In genomic region chr4:128653514-128654420, GRCh38 we compare ENCODE assay signal across 9 cellular contexts.
A peak's percentile ranks its signal among the peaks of the same experiment; 100 is the strongest.
DNase-seq lines count a peak whose midpoint lies in the region; ATAC-seq, FAIRE-seq and TF ChIP-seq lines count a peak whose summit lies in the region.
"Had no signal": no experiment of that assay in that cellular context is flagged by ENCODE, and none has a peak within 500 bp of the region (broad histone marks: within the 10 kb centered on the region; RNA-seq: fewer than 3 reads in every experiment).

No MANE protein-coding gene starts in this region.

- H3K4me1 ChIP-seq in IMR-90 (ENCODE audit: control insufficient read depth, insufficient read depth, low read length) (peaks cover 7% of the 10 kb centered on the region), K562 (replicated peaks in 1 of 2; ENCODE audit: control insufficient read depth in 2 of 2, insufficient read depth in 2 of 2, low read length in 2 of 2) (peaks cover 0 to 9% of the 10 kb centered on the region in 2 experiments; a peak in 3 of 5 replicates), skeletal muscle tissue (ENCODE audit: control insufficient read depth in 3 of 3, insufficient read depth in 3 of 3, low read length in 3 of 3) (peaks cover 3 to 16% (median 15%) of the 10 kb centered on the region in 3 donors)

- no peak overlapping the region for H4K5ac ChIP-seq in IMR-90 (ENCODE audit: low read depth, low read length)

- TF ChIP-seq EP300 in K562 (IDR thresholded peaks at IDR 0.05; ENCODE audit: low read length): no peak

- H3K14ac ChIP-seq in IMR-90 (replicated peaks; ENCODE audit: low read depth, low read length): no peak overlapping the region

- H3K9me1 ChIP-seq in IMR-90 (ENCODE audit: insufficient read depth, low read length) (0 out of 2 replicates have a peak, but pooled peaks cover 6% of the 10 kb centered on the region), K562 (ENCODE audit: control insufficient read depth, insufficient read depth, low read length) (no peaks in the 10 kb centered on the region)

- no peaks in the 10 kb centered on the region for H3K36me3 ChIP-seq in IMR-90 (ENCODE audit: control insufficient read depth, insufficient read depth, low read length)
- H3K36me3 ChIP-seq in K562 (ENCODE audit: control insufficient read depth, insufficient read depth, low read length): no peaks in the 10 kb centered on the region
- H3K36me3 ChIP-seq in skeletal muscle tissue (ENCODE audit: control insufficient read depth in 3 of 3, insufficient read depth in 3 of 3, low read length in 3 of 3): no peaks in the 10 kb centered on the region

- DNase-seq in IMR-90 (peak; percentile 70), K562 (ENCODE audit: extremely low read depth in 1 of 4, low spot score in 3 of 4) (no peak), iris pigment epithelial cell (ENCODE audit: low read depth) (peak; percentile 61), SW480 (ENCODE audit: low spot score) (no peak)
- DNase-seq in activated CD4-positive, alpha-beta T cell treated with anti-CD3 and anti-CD28 coated beads, Interleukin-2, amount 50 U/mL, for 48 hours: no peak
- DNase-seq: activated naive CD4-positive, alpha-beta T cell treated with anti-CD3 and anti-CD28 coated beads for 36 hours had no signal

- POLR2A ChIA-PET in IMR-90 (lab: Charles Lee; ENCODE audit: unreplicated experiment): no interaction called here
- POLR2A ChIA-PET in K562 (lab: Yijun Ruan, JAX): no interaction called here

- no peak for TF ChIP-seq CTCF in IMR-90 (conservative IDR thresholded peaks at IDR 0.05; ENCODE audit: low read depth, low read length)
- TF ChIP-seq CTCF in K562 (IDR thresholded peaks at IDR 0.05 in 2 of 3, conservative IDR thresholded peaks at IDR 0.05 in 1 of 3; ENCODE audit: insufficient read depth in 2 of 3, low read depth in 1 of 3, low read length in 3 of 3): no peak

- no peak for TF ChIP-seq POLR2A in IMR-90 (IDR thresholded peaks at IDR 0.05; ENCODE audit: low read depth, low read length)
- no peak for TF ChIP-seq POLR2A in K562 (conservative IDR thresholded peaks at IDR 0.05)

- H2AK5ac ChIP-seq in IMR-90 (ENCODE audit: low read depth, low read length): no peak overlapping the region

- no peaks in the 10 kb centered on the region for H4K20me1 ChIP-seq in IMR-90 (ENCODE audit: insufficient read depth, low read length)
- no peaks in the 10 kb centered on the region for H4K20me1 ChIP-seq in K562 (replicated peaks; ENCODE audit: control insufficient read depth, insufficient read depth, low read length)

- BruUV-seq in IMR-90 (replicated peaks; lab: Mats Ljungman, UMichigan): no TSS peak
- no TSS peak for BruUV-seq in K562 (replicated peaks; lab: Mats Ljungman, UMichigan)

- H3K9ac ChIP-seq in IMR-90 (ENCODE audit: low read depth, low read length) (no peak overlapping the region), K562 (ENCODE audit: insufficient read depth in 1 of 2, low read depth in 2 of 2, low read length in 2 of 2) (no peak overlapping the region), skeletal muscle tissue (ENCODE audit: low read depth in 1 of 3, low read length in 3 of 3) (no peak overlapping the region)

- CTCF ChIA-PET in IMR-90 (lab: Yijun Ruan, JAX) (interaction anchor here (1.0 kb wide), 1 partner anchor 79 kb away, joined by 3 read pairs; no protein-coding TSS in a partner anchor), K562 (lab: Yijun Ruan, JAX; ENCODE audit: low intra/inter-chr PET ratio) (no interaction called here)

- H3K79me2 ChIP-seq in K562 (ENCODE audit: control insufficient read depth, insufficient read depth, low read length): no peaks in the 10 kb centered on the region

- no peak overlapping the region for H4K8ac ChIP-seq in IMR-90 (ENCODE audit: low read depth in 2 of 2, low read length in 2 of 2)

- no peak overlapping the region for H2BK5ac ChIP-seq in IMR-90 (ENCODE audit: low read depth, low read length, poor library complexity, severe bottlenecking)

- no peak for TF ChIP-seq RAD21 in IMR-90 (IDR thresholded peaks at IDR 0.05; ENCODE audit: low read length)
- TF ChIP-seq RAD21 in K562 (CRISPR knock-in tag; conservative IDR thresholded peaks at IDR 0.05 in 1 of 2, IDR thresholded peaks at IDR 0.05 in 1 of 2): no peak

- no peak overlapping the region for H2BK20ac ChIP-seq in IMR-90 (ENCODE audit: low read depth, low read length)

- H3K9me3 ChIP-seq in IMR-90 (ENCODE audit: control insufficient read depth, insufficient read depth, low read length) (no peaks in the 10 kb centered on the region; the same call in 1 of the 2 replicates), K562 (replicated peaks; ENCODE audit: control insufficient read depth, insufficient read depth, low read depth, low read length) (no peaks in the 10 kb centered on the region), skeletal muscle tissue (ENCODE audit: control insufficient read depth in 3 of 3, low read length in 3 of 3) (no peaks in the 10 kb centered on the region)

- H3K27me3 ChIP-seq in IMR-90 (ENCODE audit: control insufficient read depth, insufficient read depth, low read length) (no peaks in the 10 kb centered on the region), K562 (ENCODE audit: control insufficient read depth in 2 of 2, insufficient read depth in 2 of 2, low read length in 2 of 2) (no peaks in the 10 kb centered on the region), skeletal muscle tissue (ENCODE audit: control insufficient read depth in 3 of 3, insufficient read depth in 3 of 3, low read length in 3 of 3) (no peaks in the 10 kb centered on the region)

- no peak overlapping the region for H2BK120ac ChIP-seq in IMR-90 (ENCODE audit: low read depth, low read length)

- dilution Hi-C loops in IMR-90 (cut with HindIII; ENCODE audit: low sequenced_read_pairs, unreplicated experiment): no loop called here

- H3K4me3 ChIP-seq in IMR-90 (ENCODE audit: insufficient read depth, low read depth, low read length) (no peak overlapping the region), K562 (no peak overlapping the region), skeletal muscle tissue (ENCODE audit: low read length in 3 of 3) (no peak overlapping the region)

- no peak overlapping the region for H3K27ac ChIP-seq in IMR-90 (ENCODE audit: insufficient read depth, low read length)
- no peak overlapping the region for H3K27ac ChIP-seq in K562 (ENCODE audit: extremely low read depth, low read depth, low read length)
- peak overlapping the region; percentile 12 for H3K27ac ChIP-seq in skeletal muscle tissue (ENCODE audit: low read depth, low read length)

- 0 out of 2 replicates have a peak overlapping the region, but pooled peaks have one; percentile 10 for H3K18ac ChIP-seq in IMR-90 (ENCODE audit: low read depth, low read length)

- intact Hi-C loops in IMR-90 (cut with micrococcal nuclease): loop anchor here (10.0 kb wide), 1 partner anchor 199 kb away; no protein-coding TSS in a partner anchor
- intact Hi-C loops in K562 (cut with micrococcal nuclease): no loop called here

- H2BK15ac ChIP-seq in IMR-90 (ENCODE audit: low read depth, low read length): no peak overlapping the region

- H4K91ac ChIP-seq in IMR-90 (ENCODE audit: insufficient read depth, low read depth, low read length): no peak overlapping the region; the same call in 1 of the 2 replicates

- WGBS in IMR-90 (ENCODE audit: extremely low coverage in 2 of 2, insufficient read length in 1 of 2), 2 experiments: 80% methylated on average over 1 of the region's 9 CpGs; no CpG with 5 or more reads in 1 of the 2 experiments
- WGBS in K562 (ENCODE audit: insufficient coverage, low coverage, missing lambda C conversion rate): 38% methylated on average over 9 of the region's 9 CpGs

- H3K4me2 ChIP-seq in IMR-90 (ENCODE audit: low read depth, low read length) (0 out of 2 replicates have a peak overlapping the region, but pooled peaks have one; percentile 5), K562 (ENCODE audit: insufficient read depth, low read length) (no peak overlapping the region)

- no peaks in the 10 kb centered on the region for H3K79me1 ChIP-seq in IMR-90 (ENCODE audit: low read depth in 1 of 2, low read length in 2 of 2)

- H2AFZ ChIP-seq in IMR-90 (replicated peaks; ENCODE audit: low read length, poor library complexity): peak overlapping the region; percentile 33
- H2AFZ ChIP-seq in K562 (ENCODE audit: low read depth, low read length): peak overlapping the region; percentile 53; the same call in 1 of the 2 replicates

- H3K56ac ChIP-seq in IMR-90 (ENCODE audit: extremely low read depth, insufficient read depth, low read length): no peak overlapping the region

- H3K4ac ChIP-seq in IMR-90 (ENCODE audit: low read depth, low read length): 0 out of 2 replicates have a peak overlapping the region, but pooled peaks have one; percentile 16

- no peak for FAIRE-seq in K562 (lab: Jason Lieb, UNC)

- no peak overlapping the region for H2AK9ac ChIP-seq in IMR-90 (replicated peaks; ENCODE audit: low read depth, low read length, poor library complexity)

- H3K23ac ChIP-seq in IMR-90 (ENCODE audit: low read depth, low read length): no peak overlapping the region

- ATAC-seq in IMR-90 (ENCODE audit: low read depth) (peak; percentile 93), K562 (peak; percentile 41; the same call in 1 of the 3 replicates), HG02610 (IDR thresholded peaks at IDR 0.05; ENCODE audit: unreplicated experiment) (no peak), HG03097 (IDR thresholded peaks at IDR 0.05; ENCODE audit: low FRiP score, unreplicated experiment) (no peak)

- in situ Hi-C loops in IMR-90 (cut with MboI; ENCODE audit: low sequenced_read_pairs) (no loop called here), K562 (cut with MboI) (no loop called here)

TF ChIP-seq in IMR-90, 13 proteins besides CTCF, POLR2A, EP300 and RAD21 (continues in another document):
- 0 out of 2 replicates have a peak, but pooled peaks have one; percentile 3 for TF ChIP-seq CEBPB (IDR thresholded peaks at IDR 0.05; ENCODE audit: low read depth, low read length)
- TF ChIP-seq, protein P1, sequence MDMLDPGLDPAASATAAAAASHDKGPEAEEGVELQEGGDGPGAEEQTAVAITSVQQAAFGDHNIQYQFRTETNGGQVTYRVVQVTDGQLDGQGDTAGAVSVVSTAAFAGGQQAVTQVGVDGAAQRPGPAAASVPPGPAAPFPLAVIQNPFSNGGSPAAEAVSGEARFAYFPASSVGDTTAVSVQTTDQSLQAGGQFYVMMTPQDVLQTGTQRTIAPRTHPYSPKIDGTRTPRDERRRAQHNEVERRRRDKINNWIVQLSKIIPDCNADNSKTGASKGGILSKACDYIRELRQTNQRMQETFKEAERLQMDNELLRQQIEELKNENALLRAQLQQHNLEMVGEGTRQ (IDR thresholded peaks at IDR 0.05; ENCODE audit: low read depth, low read length): no peak

TF ChIP-seq in K562, 482 proteins besides CTCF, POLR2A, EP300 and RAD21 (continues in another document):
- TF ChIP-seq ZNF655 (CRISPR knock-in tag; IDR thresholded peaks at IDR 0.05): no peak
- no peak for TF ChIP-seq SIN3B (IDR thresholded peaks at IDR 0.05; ENCODE audit: low read depth)

Comparison
In these comparisons a context has a peak if more than half of its experiments do, and no peak if none do; other contexts are left out.
1. ATAC-seq: peak in IMR-90 (single experiment) and K562 (single experiment); none in HG02610 (single experiment) and HG03097 (single experiment).
2. DNase-seq: peak in IMR-90 (single experiment) and iris pigment epithelial cell (single experiment); none in K562 (0 of 4), activated CD4-positive, alpha-beta T cell treated with anti-CD3 and anti-CD28 coated beads, Interleukin-2, amount 50 U/mL, for 48 hours (0 of 2) and SW480 (single experiment).